In genomic region chr6:30687659-30688431, GRCh38 we compare ENCODE assay signal across 6 cellular contexts. TPM values are rescaled to one million over a fixed set of nuclear protein-coding genes. Genes with fewer than 3 reads are reported as not detected.
DNase-seq lines count a peak whose midpoint lies in the region; ATAC-seq and TF ChIP-seq lines count a peak whose summit lies in the region.

No MANE protein-coding gene starts in this region.

- peaks cover 54% of the 10 kb centered on the region for H3K4me1 ChIP-seq in A673 (ENCODE audit: insufficient read depth, low read length, poor library complexity, severe bottlenecking)
- peaks cover 25% of the 10 kb centered on the region for H3K4me1 ChIP-seq in MM.1S (ENCODE audit: low read length)
- peaks cover 46 to 76% (median 72%) of the 10 kb centered on the region in 4 donors for H3K4me1 ChIP-seq in esophagus muscularis mucosa

- peak overlapping the region; percentile 60 for H2AFZ ChIP-seq in MM.1S (ENCODE audit: low read length)

- H3K27me3 ChIP-seq in A673 (replicated peaks; ENCODE audit: insufficient read depth, low read depth, low read length, poor library complexity) (no peaks in the 10 kb centered on the region), MM.1S (replicated peaks; ENCODE audit: insufficient read depth, low read length) (no peaks in the 10 kb centered on the region), esophagus muscularis mucosa (no peaks in the 10 kb centered on the region)

- H3K9me2 ChIP-seq in MM.1S (replicated peaks; ENCODE audit: insufficient read depth, low read length) = no peaks in the 10 kb centered on the region

- H3K27ac Mint-ChIP-seq in stimulated activated effector memory CD8-positive, alpha-beta T cell treated with anti-CD3 and anti-CD28 coated beads, Interleukin-12 subunit alpha, Interleukin-12 subunit beta, amount 100 ng/mL, for 72 hours = peak overlapping the region; percentile 98

- H3K79me2 ChIP-seq in MM.1S (ENCODE audit: low read length) = peaks cover 46% of the 10 kb centered on the region

- TF ChIP-seq EP300 in esophagus muscularis mucosa (IDR thresholded peaks at IDR 0.05) = no peak

- no peak for ATAC-seq in stimulated activated effector memory CD8-positive, alpha-beta T cell treated with anti-CD3 and anti-CD28 coated beads, Interleukin-12 subunit alpha, Interleukin-12 subunit beta, amount 100 ng/mL, for 72 hours
- ATAC-seq in GM21576 (IDR thresholded peaks at IDR 0.05; ENCODE audit: unreplicated experiment) = no peak

- WGBS in esophagus muscularis mucosa = 13% methylated on average over 22 of the region's 22 CpGs

- peak overlapping the region; percentile 88 for H3K4me3 ChIP-seq in A673 (ENCODE audit: low read depth, low read length, poor library complexity, severe bottlenecking)
- H3K4me3 ChIP-seq in MM.1S (ENCODE audit: low read length) = peak overlapping the region; percentile 87
- peak overlapping the region; percentile 70 to 93 (median 80) for H3K4me3 ChIP-seq in esophagus muscularis mucosa

- peaks cover 48% of the 10 kb centered on the region for H3K36me3 Mint-ChIP-seq in stimulated activated effector memory CD8-positive, alpha-beta T cell treated with anti-CD3 and anti-CD28 coated beads, Interleukin-12 subunit alpha, Interleukin-12 subunit beta, amount 100 ng/mL, for 72 hours

- H3K27ac ChIP-seq in A673 (ENCODE audit: low read depth, low read length, poor library complexity, severe bottlenecking) = peak overlapping the region; percentile 80
- H3K27ac ChIP-seq in MM.1S (ENCODE audit: low read length) = peak overlapping the region; percentile 69; the same call in 1 of the 2 replicates
- H3K27ac ChIP-seq in esophagus muscularis mucosa (replicated peaks in 1 of 4) = peak overlapping the region; percentile 95 to 99 (median 97)

- TF ChIP-seq POLR2A in esophagus muscularis mucosa (IDR thresholded peaks at IDR 0.05; ENCODE audit: low read depth) = no peak

- H4K20me1 ChIP-seq in MM.1S (ENCODE audit: insufficient read depth, low read length) = no peaks in the 10 kb centered on the region

- peak overlapping the region; percentile 92 for H3K4me3 Mint-ChIP-seq in stimulated activated effector memory CD8-positive, alpha-beta T cell treated with anti-CD3 and anti-CD28 coated beads, Interleukin-12 subunit alpha, Interleukin-12 subunit beta, amount 100 ng/mL, for 72 hours

- BruUV-seq in A673 (replicated peaks; lab: Mats Ljungman, UMichigan) = TSS peak; percentile 68

- H3K9me3 ChIP-seq in A673 (ENCODE audit: low read depth, low read length, poor library complexity, severe bottlenecking) (no peaks in the 10 kb centered on the region), MM.1S (replicated peaks; ENCODE audit: insufficient read depth, low read length) (no peaks in the 10 kb centered on the region), esophagus muscularis mucosa (no peaks in the 10 kb centered on the region)

- DNase-seq in A673 (ENCODE audit: low spot score) = no peak
- DNase-seq in MM.1S = no peak
- no peak for DNase-seq in esophagus muscularis mucosa (ENCODE audit: extremely low spot score)
- no peak for DNase-seq in stimulated activated effector memory CD8-positive, alpha-beta T cell treated with anti-CD3 and anti-CD28 coated beads, Interleukin-12 subunit alpha, Interleukin-12 subunit beta, amount 100 ng/mL, for 72 hours (ENCODE audit: low spot score in 2 of 2)
- DNase-seq in NCI-H128 (lab: John Stamatoyannopoulos, UW; ENCODE audit: unreplicated experiment) = no peak

- POLR2A ChIA-PET in A673 (lab: Charles Lee; ENCODE audit: low non-redundant PET) = interaction anchor here (1.0 kb wide), 1 partner anchor 46 kb away, joined by 4 read pairs; no protein-coding TSS in a partner anchor

- H3K36me3 ChIP-seq in A673 (ENCODE audit: insufficient read depth, low read length, poor library complexity, severe bottlenecking) (no peaks in the 10 kb centered on the region), MM.1S (replicated peaks; ENCODE audit: insufficient read depth, low read length) (no peaks in the 10 kb centered on the region), esophagus muscularis mucosa (peaks cover 0 to 4% (median 0%) of the 10 kb centered on the region in 4 donors)

- intact Hi-C loops in A673 (cut with micrococcal nuclease; ENCODE audit: unreplicated experiment) = no loop called here
- intact Hi-C loops in esophagus muscularis mucosa (cut with DNase I) = loop anchor here (10.0 kb wide), 1 partner anchor 197 kb away; the partner anchor contains the start of gene DDR1

- no peaks in the 10 kb centered on the region for H3K9me3 Mint-ChIP-seq in stimulated activated effector memory CD8-positive, alpha-beta T cell treated with anti-CD3 and anti-CD28 coated beads, Interleukin-12 subunit alpha, Interleukin-12 subunit beta, amount 100 ng/mL, for 72 hours

- peak overlapping the region; percentile 90; the same call in 1 of the 2 replicates for H3K4me2 ChIP-seq in MM.1S (ENCODE audit: low read depth, low read length)

- H3K9ac ChIP-seq in MM.1S (ENCODE audit: low read length) = peak overlapping the region; percentile 56; the same call in 1 of the 2 replicates

- CTCF ChIA-PET in A673 (lab: Charles Lee) = interaction anchor here (0.6 to 1.0 kb wide), 3 partner anchors 9 to 92 kb away, joined by 3 to 4 read pairs (median 3); no protein-coding TSS in a partner anchor

- peaks cover 42% of the 10 kb centered on the region for H3F3A ChIP-seq in MM.1S (ENCODE audit: insufficient read depth, low read length)

- TF ChIP-seq CTCF in A673 (conservative IDR thresholded peaks at IDR 0.05; ENCODE audit: low read depth, low read length) (no peak), MM.1S (IDR thresholded peaks at IDR 0.05; ENCODE audit: low read length) (no peak), esophagus muscularis mucosa (IDR thresholded peaks at IDR 0.05) (peak; percentile 28 to 43 (median 29))

- peaks cover 46% of the 10 kb centered on the region for H3K4me1 Mint-ChIP-seq in stimulated activated effector memory CD8-positive, alpha-beta T cell treated with anti-CD3 and anti-CD28 coated beads, Interleukin-12 subunit alpha, Interleukin-12 subunit beta, amount 100 ng/mL, for 72 hours

RNA-seq across cellular contexts. Expression of gene PPP1R18, which starts 1.4 kb away (rescaled TPM):
- total RNA-seq in A673 (2021) (49.3 and 50.3 TPM in 2 replicates), esophagus muscularis mucosa (100 to 1,000 TPM in 1 of 4 donors, 10 to 100 TPM in 3; 39.5 to 104 (median 59.8) TPM)

RNA-seq across cellular contexts. Expression of gene NRM, which starts 2.9 kb away (rescaled TPM):
- 49.8 and 54.4 TPM in 2 replicates for total RNA-seq in A673 (2021)
- total RNA-seq in esophagus muscularis mucosa = 10 to 100 TPM in 1 of 4 donors, 1 to 10 TPM in 3; 4.6 to 10.2 (median 6.2) TPM

RNA-seq across cellular contexts. Expression of gene DHX16, which starts 15.0 kb away (rescaled TPM):
- total RNA-seq in A673 (2021) = 44.7 and 46.4 TPM in 2 replicates
- total RNA-seq in esophagus muscularis mucosa = 10 to 100 TPM; 20.3 to 41.1 (median 31.1) TPM

RNA-seq across cellular contexts. Expression of gene MDC1, which starts 29.2 kb away (rescaled TPM):
- total RNA-seq in A673 (2021) (52.9 and 53.4 TPM in 2 replicates), esophagus muscularis mucosa (10 to 100 TPM; 10.8 to 20.3 (median 13.1) TPM)

RNA-seq across cellular contexts. Expression of gene TUBB, which starts 32.3 kb away (rescaled TPM):
- total RNA-seq in A673 (2021) (1,864 and 1,936 TPM in 2 replicates), esophagus muscularis mucosa (100 to 1,000 TPM; 208 to 398 (median 272) TPM)

Comparison
In these comparisons a context has a peak if more than half of its experiments do, and no peak if none do; other contexts are left out.
1. CTCF ChIP-seq: peak in esophagus muscularis mucosa (3 of 3); none in A673 (single experiment) and MM.1S (single experiment).
2. Peak in every context shown above with its lines, with median percentiles within 50 percentile points of each other: H3K27ac ChIP-seq and H3K4me3 ChIP-seq.